ENCODE assay signal across 1 cellular context in the genomic region with DNA sequence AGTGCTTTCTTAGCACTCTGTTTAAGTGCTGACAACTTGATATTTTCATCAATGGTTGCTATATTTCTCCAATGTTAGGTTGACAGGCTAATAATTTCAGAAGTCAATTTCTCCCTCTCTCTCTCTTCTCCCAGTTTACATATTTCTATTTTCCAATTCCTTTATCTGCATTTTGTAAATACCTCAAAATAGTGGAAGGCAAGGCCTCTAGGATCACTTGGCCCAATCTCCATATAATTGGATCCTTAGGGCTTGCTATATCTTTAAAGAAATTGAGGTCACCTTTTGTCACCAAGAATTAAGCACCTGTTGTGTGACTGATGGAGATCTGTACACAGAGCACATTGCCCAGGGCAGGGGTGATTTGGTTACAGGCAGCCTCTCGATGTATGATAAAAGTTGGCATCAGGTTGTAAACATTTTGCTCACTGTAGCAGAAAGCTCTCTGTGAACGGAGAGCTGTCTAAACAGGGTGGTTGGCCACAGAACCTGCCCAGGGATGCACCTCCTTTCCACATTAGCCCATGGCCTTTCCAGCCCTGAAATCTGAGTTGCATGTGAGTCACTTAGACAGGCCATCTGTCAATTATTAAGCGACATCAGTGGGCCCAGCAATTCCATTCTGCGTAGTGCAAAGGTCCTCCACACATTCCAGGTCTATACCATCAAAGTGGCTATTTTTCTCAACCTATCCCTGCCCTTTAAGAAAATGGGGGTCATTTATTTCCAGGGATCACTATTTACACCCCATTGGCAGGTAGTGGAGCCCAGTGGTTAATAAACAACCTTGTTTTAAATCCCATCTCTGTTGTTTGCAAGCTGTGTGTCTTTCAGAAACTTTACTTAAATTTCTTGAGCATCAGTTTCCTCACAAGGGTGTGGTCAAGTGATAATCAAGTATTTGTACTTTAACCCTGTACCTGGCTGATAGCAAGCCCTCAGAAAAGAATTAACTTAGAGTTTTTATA.
TF ChIP-seq lines count a peak whose summit lies in the region.

No MANE protein-coding gene starts in this region.

TF ChIP-seq in HepG2, 621 proteins besides CTCF, POLR2A, EP300 and RAD21 (continued from another document and continues in another):
- TF ChIP-seq, protein P1, sequence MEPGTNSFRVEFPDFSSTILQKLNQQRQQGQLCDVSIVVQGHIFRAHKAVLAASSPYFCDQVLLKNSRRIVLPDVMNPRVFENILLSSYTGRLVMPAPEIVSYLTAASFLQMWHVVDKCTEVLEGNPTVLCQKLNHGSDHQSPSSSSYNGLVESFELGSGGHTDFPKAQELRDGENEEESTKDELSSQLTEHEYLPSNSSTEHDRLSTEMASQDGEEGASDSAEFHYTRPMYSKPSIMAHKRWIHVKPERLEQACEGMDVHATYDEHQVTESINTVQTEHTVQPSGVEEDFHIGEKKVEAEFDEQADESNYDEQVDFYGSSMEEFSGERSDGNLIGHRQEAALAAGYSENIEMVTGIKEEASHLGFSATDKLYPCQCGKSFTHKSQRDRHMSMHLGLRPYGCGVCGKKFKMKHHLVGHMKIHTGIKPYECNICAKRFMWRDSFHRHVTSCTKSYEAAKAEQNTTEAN (CRISPR knock-in tag; conservative IDR thresholded peaks at IDR 0.05): peak; percentile 71; the same call in 1 of the 2 replicates
- TF ChIP-seq BRD4 (CRISPR knock-in tag; IDR thresholded peaks at IDR 0.05): 0 out of 2 replicates have a peak, but pooled peaks have one; percentile 65
- peak; percentile 55; the same call in 1 of the 2 replicates for TF ChIP-seq SMAD3 (CRISPR knock-in tag; IDR thresholded peaks at IDR 0.05)
- TF ChIP-seq SALL2 (CRISPR knock-in tag; IDR thresholded peaks at IDR 0.05): 0 out of 2 replicates have a peak, but pooled peaks have one; percentile 49
- TF ChIP-seq ZNF263 (CRISPR knock-in tag; IDR thresholded peaks at IDR 0.05): no peak
- TF ChIP-seq LBX2 (CRISPR knock-in tag; IDR thresholded peaks at IDR 0.05; ENCODE audit: borderline replicate concordance): no peak
- TF ChIP-seq ZFP91 (CRISPR knock-in tag; IDR thresholded peaks at IDR 0.05; ENCODE audit: borderline replicate concordance): peak; percentile 84
- TF ChIP-seq KLF6 (CRISPR knock-in tag; IDR thresholded peaks at IDR 0.05): no peak; the same call in 1 of the 2 replicates
- peak; percentile 48; the same call in 1 of the 2 replicates for TF ChIP-seq KDM3A (CRISPR knock-in tag; IDR thresholded peaks at IDR 0.05; ENCODE audit: low read depth)
- TF ChIP-seq SMC3 (IDR thresholded peaks at IDR 0.05; ENCODE audit: low read length): peak; percentile 49; the same call in 1 of the 2 replicates
- TF ChIP-seq KDM2A (CRISPR knock-in tag; IDR thresholded peaks at IDR 0.05; ENCODE audit: borderline replicate concordance, low read depth): peak; percentile 45; the same call in 1 of the 2 replicates
- 0 out of 2 replicates have a peak, but pooled peaks have one; percentile 20 for TF ChIP-seq SP5 (CRISPR knock-in tag; IDR thresholded peaks at IDR 0.05; ENCODE audit: borderline replicate concordance, low read depth)
- no peak for TF ChIP-seq ADNP (CRISPR knock-in tag; IDR thresholded peaks at IDR 0.05)
- no peak for TF ChIP-seq AKNA (CRISPR knock-in tag; IDR thresholded peaks at IDR 0.05; ENCODE audit: borderline replicate concordance)
- no peak for TF ChIP-seq HDAC6 (IDR thresholded peaks at IDR 0.05; ENCODE audit: low read depth, low read length)
- no peak for TF ChIP-seq IRF9 (CRISPR knock-in tag; IDR thresholded peaks at IDR 0.05; ENCODE audit: borderline replicate concordance)
- no peak for TF ChIP-seq ZNF547 (CRISPR knock-in tag; IDR thresholded peaks at IDR 0.05)
- TF ChIP-seq ZNF563 (CRISPR knock-in tag; IDR thresholded peaks at IDR 0.05): no peak
- TF ChIP-seq SCMH1 (CRISPR knock-in tag; IDR thresholded peaks at IDR 0.05; ENCODE audit: borderline replicate concordance): no peak
- TF ChIP-seq ZNF580 (CRISPR knock-in tag; IDR thresholded peaks at IDR 0.05; ENCODE audit: borderline replicate concordance, low read depth): peak; percentile 90
- peak; percentile 94 for TF ChIP-seq TBX2 (CRISPR knock-in tag; IDR thresholded peaks at IDR 0.05; ENCODE audit: borderline replicate concordance)
- TF ChIP-seq, protein P2, sequence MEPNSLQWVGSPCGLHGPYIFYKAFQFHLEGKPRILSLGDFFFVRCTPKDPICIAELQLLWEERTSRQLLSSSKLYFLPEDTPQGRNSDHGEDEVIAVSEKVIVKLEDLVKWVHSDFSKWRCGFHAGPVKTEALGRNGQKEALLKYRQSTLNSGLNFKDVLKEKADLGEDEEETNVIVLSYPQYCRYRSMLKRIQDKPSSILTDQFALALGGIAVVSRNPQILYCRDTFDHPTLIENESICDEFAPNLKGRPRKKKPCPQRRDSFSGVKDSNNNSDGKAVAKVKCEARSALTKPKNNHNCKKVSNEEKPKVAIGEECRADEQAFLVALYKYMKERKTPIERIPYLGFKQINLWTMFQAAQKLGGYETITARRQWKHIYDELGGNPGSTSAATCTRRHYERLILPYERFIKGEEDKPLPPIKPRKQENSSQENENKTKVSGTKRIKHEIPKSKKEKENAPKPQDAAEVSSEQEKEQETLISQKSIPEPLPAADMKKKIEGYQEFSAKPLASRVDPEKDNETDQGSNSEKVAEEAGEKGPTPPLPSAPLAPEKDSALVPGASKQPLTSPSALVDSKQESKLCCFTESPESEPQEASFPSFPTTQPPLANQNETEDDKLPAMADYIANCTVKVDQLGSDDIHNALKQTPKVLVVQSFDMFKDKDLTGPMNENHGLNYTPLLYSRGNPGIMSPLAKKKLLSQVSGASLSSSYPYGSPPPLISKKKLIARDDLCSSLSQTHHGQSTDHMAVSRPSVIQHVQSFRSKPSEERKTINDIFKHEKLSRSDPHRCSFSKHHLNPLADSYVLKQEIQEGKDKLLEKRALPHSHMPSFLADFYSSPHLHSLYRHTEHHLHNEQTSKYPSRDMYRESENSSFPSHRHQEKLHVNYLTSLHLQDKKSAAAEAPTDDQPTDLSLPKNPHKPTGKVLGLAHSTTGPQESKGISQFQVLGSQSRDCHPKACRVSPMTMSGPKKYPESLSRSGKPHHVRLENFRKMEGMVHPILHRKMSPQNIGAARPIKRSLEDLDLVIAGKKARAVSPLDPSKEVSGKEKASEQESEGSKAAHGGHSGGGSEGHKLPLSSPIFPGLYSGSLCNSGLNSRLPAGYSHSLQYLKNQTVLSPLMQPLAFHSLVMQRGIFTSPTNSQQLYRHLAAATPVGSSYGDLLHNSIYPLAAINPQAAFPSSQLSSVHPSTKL (CRISPR knock-in tag; IDR thresholded peaks at IDR 0.05): peak; percentile 90
- 0 out of 2 replicates have a peak, but pooled peaks have one; percentile 34 for TF ChIP-seq PHF8 (CRISPR knock-in tag; IDR thresholded peaks at IDR 0.05)
- TF ChIP-seq FOXJ3 (CRISPR knock-in tag; IDR thresholded peaks at IDR 0.05; ENCODE audit: borderline replicate concordance): peak; percentile 80; the same call in 1 of the 2 replicates
- peak; percentile 97 for TF ChIP-seq HNF4G (IDR thresholded peaks at IDR 0.05; ENCODE audit: borderline replicate concordance, low read depth, low read length)
- peak; percentile 70; the same call in 1 of the 2 replicates for TF ChIP-seq HNF4G (CRISPR knock-in tag; IDR thresholded peaks at IDR 0.05; ENCODE audit: borderline replicate concordance, low read depth)
- TF ChIP-seq MIER3 (CRISPR knock-in tag; IDR thresholded peaks at IDR 0.05; ENCODE audit: borderline replicate concordance): peak; percentile 83
- no peak for TF ChIP-seq ZNF75D (CRISPR knock-in tag; IDR thresholded peaks at IDR 0.05; ENCODE audit: borderline replicate concordance)
- TF ChIP-seq TCF12 (IDR thresholded peaks at IDR 0.05): no peak
- no peak for TF ChIP-seq TCF12 (CRISPR knock-in tag; IDR thresholded peaks at IDR 0.05)
- TF ChIP-seq MAFK (conservative IDR thresholded peaks at IDR 0.05 in 1 of 2, IDR thresholded peaks at IDR 0.05 in 1 of 2; ENCODE audit: low read length in 2 of 2): peak; percentile 46 to 58; a peak in 2 of 4 replicates
- TF ChIP-seq, protein P3, sequence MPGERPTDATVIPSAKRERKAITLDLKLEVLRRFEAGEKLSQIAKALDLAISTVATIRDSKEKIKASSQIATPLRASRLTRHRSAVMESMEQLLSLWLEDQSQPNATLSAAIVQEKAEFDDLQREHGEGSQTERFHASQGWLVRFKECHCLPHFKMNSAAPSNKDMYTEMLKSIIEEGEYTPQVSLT (CRISPR knock-in tag; IDR thresholded peaks at IDR 0.05; ENCODE audit: borderline replicate concordance, low read depth): no peak
- no peak for TF ChIP-seq ZNF180 (CRISPR knock-in tag; IDR thresholded peaks at IDR 0.05; ENCODE audit: borderline replicate concordance, low read depth)
- no peak for TF ChIP-seq ZNF543 (CRISPR knock-in tag; IDR thresholded peaks at IDR 0.05)
- TF ChIP-seq ZNF383 (CRISPR knock-in tag; IDR thresholded peaks at IDR 0.05; ENCODE audit: borderline replicate concordance): no peak
- no peak for TF ChIP-seq ZKSCAN5 (CRISPR knock-in tag; IDR thresholded peaks at IDR 0.05)
- no peak for TF ChIP-seq JUNB (CRISPR knock-in tag; IDR thresholded peaks at IDR 0.05; ENCODE audit: borderline replicate concordance)
- TF ChIP-seq MYNN (CRISPR knock-in tag; IDR thresholded peaks at IDR 0.05; ENCODE audit: low read depth): no peak
- TF ChIP-seq NCOA2 (CRISPR knock-in tag; IDR thresholded peaks at IDR 0.05): peak; percentile 88
- TF ChIP-seq ATAD3A (CRISPR knock-in tag; IDR thresholded peaks at IDR 0.05): no peak
- TF ChIP-seq AKAP8 (CRISPR knock-in tag; IDR thresholded peaks at IDR 0.05): no peak
- TF ChIP-seq SMARCE1 (IDR thresholded peaks at IDR 0.05; ENCODE audit: borderline replicate concordance): no peak
- peak; percentile 68 for TF ChIP-seq KAT8 (CRISPR knock-in tag; IDR thresholded peaks at IDR 0.05)
- no peak for TF ChIP-seq ZNF569 (CRISPR knock-in tag; IDR thresholded peaks at IDR 0.05; ENCODE audit: borderline replicate concordance)
- no peak for TF ChIP-seq ZNF282 (IDR thresholded peaks at IDR 0.05; ENCODE audit: partially characterized antibody)
- TF ChIP-seq ZBTB34 (CRISPR knock-in tag; IDR thresholded peaks at IDR 0.05): no peak
- TF ChIP-seq SIX1 (CRISPR knock-in tag; IDR thresholded peaks at IDR 0.05; ENCODE audit: borderline replicate concordance): peak; percentile 85
